In genomic region chr9:114906922-114907571, GRCh38 we compare ENCODE assay signal across 9 cellular contexts. TPM values are rescaled to one million over a fixed set of nuclear protein-coding genes. Genes with fewer than 3 reads are reported as not detected.
DNase-seq lines count a peak whose midpoint lies in the region; ATAC-seq, FAIRE-seq and TF ChIP-seq lines count a peak whose summit lies in the region.
"Had no signal": no experiment of that assay in that cellular context is flagged by ENCODE, and none has a peak within 500 bp of the region (broad histone marks: within the 10 kb centered on the region; RNA-seq: fewer than 3 reads in every experiment).

No MANE protein-coding gene starts in this region.

- H3K4me3 ChIP-seq in WERI-Rb-1 (ENCODE audit: low read depth, low read length) = no peak overlapping the region
- no peak overlapping the region for H3K4me3 ChIP-seq in right cardiac atrium (ENCODE audit: low read length)

- DNase-seq in stimulated activated CD4-positive, alpha-beta T cell treated with anti-CD3 and anti-CD28 coated beads, Interleukin-15, amount 100 ng/mL, for 24 hours = peak; percentile 40
- DNase-seq in stimulated activated CD4-positive, alpha-beta T cell treated with anti-CD3 and anti-CD28 coated beads, Interleukin-4, amount 100 ng/mL, for 1 hour = no peak
- DNase-seq in NCI-H128 (lab: John Stamatoyannopoulos, UW; ENCODE audit: unreplicated experiment) = peak; percentile 56
- peak; percentile 74 for DNase-seq in WERI-Rb-1
- no peak for DNase-seq in right cardiac atrium
- DNase-seq in stimulated activated naive CD8-positive, alpha-beta T cell treated with anti-CD3 and anti-CD28 coated beads, Interleukin-15, Interleukin-2, amounts not matched to agents 100 U/mL and 50 U/mL, for 24 hours = peak; percentile 45
- no peak for DNase-seq in GM12892 (ENCODE audit: insufficient read length)

- no peak for TF ChIP-seq POLR2A in GM12892 (IDR thresholded peaks at IDR 0.05; ENCODE audit: low read depth, low read length)

- intact Hi-C loops in right cardiac atrium (cut with DNase I) = loop anchor here in 3 of 4 donors (5.0 kb wide), 2 partner anchors 160 to 170 kb away; no protein-coding TSS in a partner anchor

- no peak for FAIRE-seq in GM12892 (lab: Jason Lieb, UNC)
- FAIRE-seq: endometrium had no signal

- no peaks in the 10 kb centered on the region for H3K4me1 ChIP-seq in right cardiac atrium (ENCODE audit: control insufficient read depth, insufficient read depth, low read length)

- TF ChIP-seq CTCF in WERI-Rb-1 (IDR thresholded peaks at IDR 0.05; ENCODE audit: low read depth, low read length) = peak; percentile 89

- no peak overlapping the region for H3K27ac ChIP-seq in WERI-Rb-1
- H3K27ac ChIP-seq in right cardiac atrium (ENCODE audit: low read length) = no peak overlapping the region

- no peaks in the 10 kb centered on the region for H3K36me3 ChIP-seq in WERI-Rb-1

- 52% methylated on average over 7 of the region's 7 CpGs for WGBS in right cardiac atrium

- ATAC-seq in right cardiac atrium = peak; percentile 11 to 61
- no peak for ATAC-seq in stimulated activated naive CD8-positive, alpha-beta T cell treated with anti-CD3 and anti-CD28 coated beads, Interleukin-15, Interleukin-2, amounts not matched to agents 100 U/mL and 50 U/mL, for 24 hours
- no peak for ATAC-seq in HG02870 (IDR thresholded peaks at IDR 0.05; ENCODE audit: unreplicated experiment)

- H3K9me3 ChIP-seq in WERI-Rb-1 (ENCODE audit: severe bottlenecking) (no peaks in the 10 kb centered on the region), right cardiac atrium (ENCODE audit: control insufficient read depth, low read length) (no peaks in the 10 kb centered on the region)

- H3K27me3 ChIP-seq in WERI-Rb-1 (ENCODE audit: insufficient read depth, low read depth, severe bottlenecking) (no peaks in the 10 kb centered on the region), right cardiac atrium (ENCODE audit: control insufficient read depth, insufficient read depth) (no peaks in the 10 kb centered on the region)

RNA-seq across cellular contexts. Expression of gene TNFSF8, which starts 23.3 kb away (rescaled TPM):
- total RNA-seq in right cardiac atrium = 1 to 10 TPM in 1 of 4 donors, under 1 TPM in 3; 0.40 to 1.0 (median 0.92) TPM
- 0.18 TPM for polyA plus RNA-seq in right cardiac atrium
- not detected for polyA plus RNA-seq in GM12892 (2012; ENCODE audit: missing spikeins)

Comparison
In these comparisons a context has a peak if more than half of its experiments do, and no peak if none do; other contexts are left out.
1. DNase-seq: peak in stimulated activated CD4-positive, alpha-beta T cell treated with anti-CD3 and anti-CD28 coated beads, Interleukin-15, amount 100 ng/mL, for 24 hours (single experiment), NCI-H128 (single experiment), WERI-Rb-1 (single experiment) and stimulated activated naive CD8-positive, alpha-beta T cell treated with anti-CD3 and anti-CD28 coated beads, Interleukin-15, Interleukin-2, amounts not matched to agents 100 U/mL and 50 U/mL, for 24 hours (single experiment); none in stimulated activated CD4-positive, alpha-beta T cell treated with anti-CD3 and anti-CD28 coated beads, Interleukin-4, amount 100 ng/mL, for 1 hour (single experiment), right cardiac atrium (0 of 3) and GM12892 (single experiment).
2. ATAC-seq: peak in right cardiac atrium (2 of 2); none in stimulated activated naive CD8-positive, alpha-beta T cell treated with anti-CD3 and anti-CD28 coated beads, Interleukin-15, Interleukin-2, amounts not matched to agents 100 U/mL and 50 U/mL, for 24 hours (single experiment) and HG02870 (single experiment).